Comparison of ENCODE assay signal across 2 cellular contexts in genomic region chr10:104253576-104254410, GRCh38.
TF ChIP-seq lines count a peak whose summit lies in the region.

No MANE protein-coding gene starts in this region.

TF ChIP-seq in SK-N-SH, 30 proteins besides CTCF, POLR2A, EP300 and RAD21 (continued from another document):
- no peak for TF ChIP-seq REST (IDR thresholded peaks at IDR 0.05; ENCODE audit: low read depth, low read length)
- TF ChIP-seq USF1 (IDR thresholded peaks at IDR 0.05; ENCODE audit: borderline replicate concordance, low read depth), result no peak
- no peak for TF ChIP-seq FOXM1 (IDR thresholded peaks at IDR 0.05; ENCODE audit: low read depth)
- no peak for TF ChIP-seq PBX3 (IDR thresholded peaks at IDR 0.05)
- no peak for TF ChIP-seq ZBTB33 (IDR thresholded peaks at IDR 0.05; ENCODE audit: borderline replicate concordance, low read depth)

TF ChIP-seq in SK-N-SH treated with all-trans-retinoic acid at 6 μM for 48 hours, 23 proteins besides CTCF, POLR2A, EP300 and RAD21 (continued from another document):
- TF ChIP-seq ZC3H10 (CRISPR knock-in tag; IDR thresholded peaks at IDR 0.05) (no peak), BACH2 (CRISPR knock-in tag; IDR thresholded peaks at IDR 0.05; ENCODE audit: borderline replicate concordance) (no peak), PATZ1 (CRISPR knock-in tag; IDR thresholded peaks at IDR 0.05; ENCODE audit: borderline replicate concordance) (no peak), ZNF70 (CRISPR knock-in tag; IDR thresholded peaks at IDR 0.05) (no peak), ZFP30 (CRISPR knock-in tag; IDR thresholded peaks at IDR 0.05) (no peak), ESRRG (CRISPR knock-in tag; IDR thresholded peaks at IDR 0.05) (no peak), CSRNP3 (CRISPR knock-in tag; IDR thresholded peaks at IDR 0.05) (no peak), ZFP3 (CRISPR knock-in tag; IDR thresholded peaks at IDR 0.05) (no peak), TCF4 (CRISPR knock-in tag; IDR thresholded peaks at IDR 0.05; ENCODE audit: borderline replicate concordance) (no peak), ZNF8 (CRISPR knock-in tag; IDR thresholded peaks at IDR 0.05) (no peak), CREB5 (CRISPR knock-in tag; IDR thresholded peaks at IDR 0.05; ENCODE audit: low read depth) (no peak), PPARA (CRISPR knock-in tag; IDR thresholded peaks at IDR 0.05; ENCODE audit: borderline replicate concordance) (no peak), CSDC2 (CRISPR knock-in tag; IDR thresholded peaks at IDR 0.05) (no peak), TOX (CRISPR knock-in tag; IDR thresholded peaks at IDR 0.05; ENCODE audit: borderline replicate concordance) (no peak), ZNF565 (CRISPR knock-in tag; conservative IDR thresholded peaks at IDR 0.05; ENCODE audit: low read depth) (no peak), ARNTL (CRISPR knock-in tag; IDR thresholded peaks at IDR 0.05; ENCODE audit: borderline replicate concordance, low read depth) (no peak)
